ENCODE assay signal across 8 cellular contexts in the genomic region with DNA sequence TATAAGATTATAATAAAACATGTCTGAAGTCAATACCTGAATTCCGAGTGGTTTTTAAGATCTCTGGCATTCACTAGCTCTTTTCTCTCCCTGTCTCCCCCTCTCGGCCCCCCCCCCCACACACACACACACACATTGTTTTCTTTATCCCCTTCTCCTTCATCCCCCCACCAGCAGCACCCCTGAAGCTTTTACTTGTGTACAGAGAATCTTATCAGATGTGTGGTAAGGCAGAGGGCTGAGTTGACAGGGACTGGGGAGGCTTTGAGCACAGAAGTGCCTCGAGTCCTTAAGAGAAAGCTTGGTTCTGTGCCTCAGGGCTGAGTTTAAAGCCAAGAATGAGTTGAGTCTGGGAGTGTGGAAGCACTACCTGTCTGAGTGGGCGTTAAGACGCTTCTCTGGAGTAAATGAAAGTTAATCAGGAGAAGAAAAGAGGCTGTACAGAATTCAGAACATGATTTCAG.
DNase-seq lines count a peak whose midpoint lies in the region; ATAC-seq and TF ChIP-seq lines count a peak whose summit lies in the region.

No MANE protein-coding gene starts in this region.

- ATAC-seq in HG02623 (IDR thresholded peaks at IDR 0.05; ENCODE audit: unreplicated experiment) = no peak
- no peak for ATAC-seq in GM19324 (IDR thresholded peaks at IDR 0.05; ENCODE audit: low FRiP score, unreplicated experiment)

- peak overlapping the region; percentile 76 for H3K4me3 ChIP-seq in astrocyte of the cerebellum (ENCODE audit: low read depth, low read length)

- H3K27ac ChIP-seq in layer of hippocampus (ENCODE audit: low read depth, low read length) = peak overlapping the region; percentile 62

- no peak for TF ChIP-seq CTCF in astrocyte of the cerebellum (IDR thresholded peaks at IDR 0.05; ENCODE audit: low read depth, low read length, missing control alignments)

- in situ Hi-C loops in astrocyte of the cerebellum (cut with HindIII; ENCODE audit: low sequenced_read_pairs) = loop anchor here (5.0 to 10.0 kb wide), 2 partner anchors 1270 to 1472 kb away; no protein-coding TSS in a partner anchor

- DNase-seq in activated T-cell treated with anti-CD3 and anti-CD28 coated beads for 24 hours (ENCODE audit: low read depth) (peak; percentile 36), activated T-cell treated with anti-CD3 and anti-CD28 coated beads for 4 hours (no peak), OCI-M1 (lab: John Stamatoyannopoulos, UW) (peak; percentile 80), astrocyte of the cerebellum (ENCODE audit: low read depth) (no peak)
- DNase-seq in stimulated activated naive CD4-positive, alpha-beta T cell treated with Interleukin-2 at 50 U/mL for 16 hours (lab: John Stamatoyannopoulos, UW) = peak; percentile 44

- no peaks in the 10 kb centered on the region for H3K27me3 ChIP-seq in layer of hippocampus (ENCODE audit: control insufficient read depth, insufficient read depth, low read length)

Comparison
In these comparisons a context has a peak if more than half of its experiments do, and no peak if none do; other contexts are left out.
1. DNase-seq: peak in activated T-cell treated with anti-CD3 and anti-CD28 coated beads for 24 hours (single experiment), OCI-M1 (single experiment) and stimulated activated naive CD4-positive, alpha-beta T cell treated with Interleukin-2 at 50 U/mL for 16 hours (single experiment); none in activated T-cell treated with anti-CD3 and anti-CD28 coated beads for 4 hours (single experiment) and astrocyte of the cerebellum (single experiment).